In the genomic region with DNA sequence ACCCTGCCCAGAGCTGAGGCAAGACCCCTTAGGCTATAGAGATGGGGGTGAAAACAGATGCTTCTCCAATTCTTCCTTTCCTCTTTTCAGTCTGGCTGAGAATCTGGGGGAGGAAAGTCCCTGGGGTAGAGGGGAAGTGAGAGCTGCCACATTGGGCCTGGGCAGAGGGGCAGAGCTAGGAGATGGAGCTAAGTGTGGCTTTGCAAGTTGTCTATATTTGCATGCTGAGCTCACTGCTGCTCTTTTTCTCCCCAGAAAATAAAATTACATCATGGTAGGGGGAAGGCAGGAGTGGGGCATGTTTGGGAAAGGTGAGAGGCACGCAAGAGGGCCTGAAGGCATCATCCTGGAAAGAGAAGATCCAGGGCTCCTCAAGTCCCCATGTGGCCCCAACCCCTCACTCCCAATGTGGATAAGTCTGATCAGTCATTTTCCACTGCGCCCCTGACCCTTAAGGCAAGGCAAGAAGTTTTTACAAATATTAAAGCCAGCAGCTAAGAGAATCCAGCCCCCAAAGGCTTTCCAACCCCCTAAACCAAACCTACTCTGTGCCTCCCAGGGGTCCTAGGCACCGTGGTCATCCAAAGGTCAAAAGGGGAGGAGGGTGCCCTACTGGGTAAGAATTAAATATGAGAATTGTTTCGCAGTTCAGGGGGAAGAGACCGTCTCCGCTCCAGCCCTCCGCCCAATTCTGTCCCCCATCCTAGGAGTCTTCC, we compare ENCODE assay signal across 8 cellular contexts. TPM values are rescaled to one million over a fixed set of nuclear protein-coding genes. Genes with fewer than 3 reads are reported as not detected.
DNase-seq lines count a peak whose midpoint lies in the region; ATAC-seq and TF ChIP-seq lines count a peak whose summit lies in the region.

No MANE protein-coding gene starts in this region.

- H3K27me3 ChIP-seq in A673 (replicated peaks; ENCODE audit: insufficient read depth, low read depth, low read length, poor library complexity), result no peaks in the 10 kb centered on the region
- no peaks in the 10 kb centered on the region for H3K27me3 ChIP-seq in sigmoid colon

- H3K9me3 ChIP-seq in A673 (ENCODE audit: low read depth, low read length, poor library complexity, severe bottlenecking) (no peaks in the 10 kb centered on the region), sigmoid colon (no peaks in the 10 kb centered on the region)

- peak overlapping the region; percentile 88 for H3K4me3 ChIP-seq in A673 (ENCODE audit: low read depth, low read length, poor library complexity, severe bottlenecking)
- H3K4me3 ChIP-seq in fibroblast of mammary gland (ENCODE audit: control insufficient read depth, low read depth, low read length), result peak overlapping the region; percentile 44
- peak overlapping the region; percentile 80 to 95 (median 90) for H3K4me3 ChIP-seq in sigmoid colon

- no TSS peak for BruUV-seq in A673 (replicated peaks; lab: Mats Ljungman, UMichigan)

- TF ChIP-seq CTCF in A673 (conservative IDR thresholded peaks at IDR 0.05; ENCODE audit: low read depth, low read length) (no peak), fibroblast of mammary gland (conservative IDR thresholded peaks at IDR 0.05; ENCODE audit: control insufficient read depth, insufficient read depth, low read depth, low read length) (no peak), sigmoid colon (IDR thresholded peaks at IDR 0.05) (no peak)

- H3K27ac ChIP-seq in A673 (ENCODE audit: low read depth, low read length, poor library complexity, severe bottlenecking), result no peak overlapping the region
- peak overlapping the region; percentile 93 to 99 (median 96) for H3K27ac ChIP-seq in sigmoid colon

- CTCF ChIA-PET in A673 (lab: Charles Lee), result no interaction called here

- POLR2A ChIA-PET in A673 (lab: Charles Lee; ENCODE audit: low non-redundant PET), result interaction anchor here (0.6 kb wide), 1 partner anchor 89 kb away, joined by 4 read pairs; the partner anchor contains the start of gene ATP1A2

- H3K36me3 ChIP-seq in A673 (ENCODE audit: insufficient read depth, low read length, poor library complexity, severe bottlenecking) (peaks cover 1% of the 10 kb centered on the region), sigmoid colon (no peaks in the 10 kb centered on the region)

- TF ChIP-seq EP300 in sigmoid colon (IDR thresholded peaks at IDR 0.05), result no peak

- ATAC-seq in GM18511 (IDR thresholded peaks at IDR 0.05; ENCODE audit: unreplicated experiment), result peak; percentile 74
- peak; percentile 48 for ATAC-seq in HG02938 (IDR thresholded peaks at IDR 0.05; ENCODE audit: unreplicated experiment)

- TF ChIP-seq POLR2A in sigmoid colon (IDR thresholded peaks at IDR 0.05), result no peak

- WGBS in sigmoid colon, 2 donors, result 27 to 29% methylated on average over 7 of the region's 7 CpGs

- intact Hi-C loops in A673 (cut with micrococcal nuclease; ENCODE audit: unreplicated experiment), result no loop called here
- intact Hi-C loops in sigmoid colon (cut with DNase I), result loop anchor here (5.0 kb wide), 2 partner anchors 87 to 138 kb away; partner anchors contain the start of genes ATP1A2, COPA and NCSTN

- no peak for DNase-seq in A673 (ENCODE audit: low spot score)
- peak; percentile 92 for DNase-seq in SIG-M5 (lab: John Stamatoyannopoulos, UW)
- DNase-seq in fibroblast of mammary gland (ENCODE audit: low read depth), result no peak
- DNase-seq in sigmoid colon, result no peak
- no peak for DNase-seq in NCI-H2171 treated with DMSO at 0.1 percent for 48 hours (lab: John Stamatoyannopoulos, UW)
- DNase-seq in occipital lobe (lab: John Stamatoyannopoulos, UW), result no peak

- peaks cover 19% of the 10 kb centered on the region for H3K4me1 ChIP-seq in A673 (ENCODE audit: insufficient read depth, low read length, poor library complexity, severe bottlenecking)
- peaks cover 0 to 51% (median 44%) of the 10 kb centered on the region in 4 donors for H3K4me1 ChIP-seq in sigmoid colon

RNA-seq across cellular contexts. Expression of gene PEA15, which starts 0.5 kb away (rescaled TPM):
- total RNA-seq in A673 (2021) (69.6 and 87.7 TPM in 2 replicates), sigmoid colon (100 to 1,000 TPM in 1 of 4 donors, 10 to 100 TPM in 3; 65.7 to 126 (median 88.8) TPM), occipital lobe (99.0 TPM)
- 100 to 1,000 TPM in 2 of 3 donors, 10 to 100 TPM in 1; 42.5 to 113 (median 109) TPM for polyA plus RNA-seq in sigmoid colon

RNA-seq across cellular contexts. Expression of gene CASQ1, which starts 14.3 kb away (rescaled TPM):
- not detected in 2 replicates for total RNA-seq in A673 (2021)
- total RNA-seq in sigmoid colon, result 1 to 10 TPM in 3 of 4 donors, under 1 TPM in 1; 0.66 to 9.4 (median 2.4) TPM
- polyA plus RNA-seq in sigmoid colon, result under 1 TPM in 2 of 3 donors, not detected in 1; 0.28 to 0.60 TPM
- total RNA-seq in occipital lobe, result 3.4 TPM

RNA-seq across cellular contexts. Expression of gene ATP1A4, which starts 53.3 kb away (rescaled TPM):
- not detected in 2 replicates for total RNA-seq in A673 (2021)
- total RNA-seq in sigmoid colon, result 1 to 10 TPM in 1 of 4 donors, under 1 TPM in 1, not detected in 2; 0.27 to 3.0 TPM
- polyA plus RNA-seq in sigmoid colon, result under 1 TPM in 1 of 3 donors, not detected in 2; 0.22 TPM
- 0.31 TPM for total RNA-seq in occipital lobe

RNA-seq across cellular contexts. Expression of gene DCAF8, which starts 57.7 kb away (rescaled TPM):
- total RNA-seq in A673 (2021), result 108 and 115 TPM in 2 replicates
- 100 to 1,000 TPM; 138 to 184 (median 147) TPM for total RNA-seq in sigmoid colon
- polyA plus RNA-seq in sigmoid colon, result 10 to 100 TPM; 28.2 to 76.1 (median 44.4) TPM
- 64.6 TPM for total RNA-seq in occipital lobe
